ENCODE assay signal across 1 cellular context in genomic region chr11:78290293-78291176, GRCh38.
TF ChIP-seq lines count a peak whose summit lies in the region.

No MANE protein-coding gene starts in this region.

TF ChIP-seq in K562, 482 proteins besides CTCF, POLR2A, EP300 and RAD21 (continued from another document and continues in another):
- TF ChIP-seq, protein P1, sequence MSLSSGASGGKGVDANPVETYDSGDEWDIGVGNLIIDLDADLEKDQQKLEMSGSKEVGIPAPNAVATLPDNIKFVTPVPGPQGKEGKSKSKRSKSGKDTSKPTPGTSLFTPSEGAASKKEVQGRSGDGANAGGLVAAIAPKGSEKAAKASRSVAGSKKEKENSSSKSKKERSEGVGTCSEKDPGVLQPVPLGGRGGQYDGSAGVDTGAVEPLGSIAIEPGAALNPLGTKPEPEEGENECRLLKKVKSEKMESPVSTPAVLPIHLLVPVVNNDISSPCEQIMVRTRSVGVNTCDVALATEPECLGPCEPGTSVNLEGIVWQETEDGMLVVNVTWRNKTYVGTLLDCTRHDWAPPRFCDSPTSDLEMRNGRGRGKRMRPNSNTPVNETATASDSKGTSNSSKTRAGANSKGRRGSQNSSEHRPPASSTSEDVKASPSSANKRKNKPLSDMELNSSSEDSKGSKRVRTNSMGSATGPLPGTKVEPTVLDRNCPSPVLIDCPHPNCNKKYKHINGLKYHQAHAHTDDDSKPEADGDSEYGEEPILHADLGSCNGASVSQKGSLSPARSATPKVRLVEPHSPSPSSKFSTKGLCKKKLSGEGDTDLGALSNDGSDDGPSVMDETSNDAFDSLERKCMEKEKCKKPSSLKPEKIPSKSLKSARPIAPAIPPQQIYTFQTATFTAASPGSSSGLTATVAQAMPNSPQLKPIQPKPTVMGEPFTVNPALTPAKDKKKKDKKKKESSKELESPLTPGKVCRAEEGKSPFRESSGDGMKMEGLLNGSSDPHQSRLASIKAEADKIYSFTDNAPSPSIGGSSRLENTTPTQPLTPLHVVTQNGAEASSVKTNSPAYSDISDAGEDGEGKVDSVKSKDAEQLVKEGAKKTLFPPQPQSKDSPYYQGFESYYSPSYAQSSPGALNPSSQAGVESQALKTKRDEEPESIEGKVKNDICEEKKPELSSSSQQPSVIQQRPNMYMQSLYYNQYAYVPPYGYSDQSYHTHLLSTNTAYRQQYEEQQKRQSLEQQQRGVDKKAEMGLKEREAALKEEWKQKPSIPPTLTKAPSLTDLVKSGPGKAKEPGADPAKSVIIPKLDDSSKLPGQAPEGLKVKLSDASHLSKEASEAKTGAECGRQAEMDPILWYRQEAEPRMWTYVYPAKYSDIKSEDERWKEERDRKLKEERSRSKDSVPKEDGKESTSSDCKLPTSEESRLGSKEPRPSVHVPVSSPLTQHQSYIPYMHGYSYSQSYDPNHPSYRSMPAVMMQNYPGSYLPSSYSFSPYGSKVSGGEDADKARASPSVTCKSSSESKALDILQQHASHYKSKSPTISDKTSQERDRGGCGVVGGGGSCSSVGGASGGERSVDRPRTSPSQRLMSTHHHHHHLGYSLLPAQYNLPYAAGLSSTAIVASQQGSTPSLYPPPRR (CRISPR knock-in tag; IDR thresholded peaks at IDR 0.05; ENCODE audit: borderline replicate concordance) = no peak
- no peak for TF ChIP-seq MBD2 (IDR thresholded peaks at IDR 0.05; ENCODE audit: borderline replicate concordance, low read depth)
- no peak for TF ChIP-seq LARP7 (IDR thresholded peaks at IDR 0.05)
- TF ChIP-seq EWSR1 (IDR thresholded peaks at IDR 0.05; ENCODE audit: borderline replicate concordance, low read depth, partially characterized antibody) = no peak
- no peak for TF ChIP-seq NCOA6 (IDR thresholded peaks at IDR 0.05)
- TF ChIP-seq, protein P2, sequence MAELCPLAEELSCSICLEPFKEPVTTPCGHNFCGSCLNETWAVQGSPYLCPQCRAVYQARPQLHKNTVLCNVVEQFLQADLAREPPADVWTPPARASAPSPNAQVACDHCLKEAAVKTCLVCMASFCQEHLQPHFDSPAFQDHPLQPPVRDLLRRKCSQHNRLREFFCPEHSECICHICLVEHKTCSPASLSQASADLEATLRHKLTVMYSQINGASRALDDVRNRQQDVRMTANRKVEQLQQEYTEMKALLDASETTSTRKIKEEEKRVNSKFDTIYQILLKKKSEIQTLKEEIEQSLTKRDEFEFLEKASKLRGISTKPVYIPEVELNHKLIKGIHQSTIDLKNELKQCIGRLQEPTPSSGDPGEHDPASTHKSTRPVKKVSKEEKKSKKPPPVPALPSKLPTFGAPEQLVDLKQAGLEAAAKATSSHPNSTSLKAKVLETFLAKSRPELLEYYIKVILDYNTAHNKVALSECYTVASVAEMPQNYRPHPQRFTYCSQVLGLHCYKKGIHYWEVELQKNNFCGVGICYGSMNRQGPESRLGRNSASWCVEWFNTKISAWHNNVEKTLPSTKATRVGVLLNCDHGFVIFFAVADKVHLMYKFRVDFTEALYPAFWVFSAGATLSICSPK (IDR thresholded peaks at IDR 0.05; ENCODE audit: borderline replicate concordance) = no peak
- no peak for TF ChIP-seq ZNF12 (CRISPR knock-in tag; IDR thresholded peaks at IDR 0.05)
- no peak for TF ChIP-seq IFI16 (CRISPR knock-in tag; IDR thresholded peaks at IDR 0.05)
- peak; percentile 5; the same call in 1 of the 2 replicates for TF ChIP-seq ZFP1 (CRISPR knock-in tag; IDR thresholded peaks at IDR 0.05)
- TF ChIP-seq RFX1 (IDR thresholded peaks at IDR 0.05) = no peak
- peak; percentile 95 for TF ChIP-seq ZEB2 (IDR thresholded peaks at IDR 0.05)
- TF ChIP-seq IRF2 (CRISPR knock-in tag; IDR thresholded peaks at IDR 0.05) = no peak
- no peak for TF ChIP-seq RBM22 (IDR thresholded peaks at IDR 0.05; ENCODE audit: low read depth, low read length, poor library complexity, severe bottlenecking)
- no peak for TF ChIP-seq LCOR (CRISPR knock-in tag; IDR thresholded peaks at IDR 0.05)
- TF ChIP-seq CTBP1 (IDR thresholded peaks at IDR 0.05; ENCODE audit: borderline replicate concordance) = peak; percentile 96
- no peak for TF ChIP-seq BMI1 (IDR thresholded peaks at IDR 0.05; ENCODE audit: low read length)
- TF ChIP-seq MCM2 (IDR thresholded peaks at IDR 0.05; ENCODE audit: low read depth) = no peak
- no peak for TF ChIP-seq MTA2 (IDR thresholded peaks at IDR 0.05; ENCODE audit: low read depth)
- TF ChIP-seq ZNF695 (CRISPR knock-in tag; IDR thresholded peaks at IDR 0.05) = no peak
- no peak for TF ChIP-seq MCM7 (IDR thresholded peaks at IDR 0.05)
- peak; percentile 73 for TF ChIP-seq NR2C1 (IDR thresholded peaks at IDR 0.05)
- peak; percentile 89 for TF ChIP-seq NR2C1 (tag; IDR thresholded peaks at IDR 0.05)
- TF ChIP-seq MAZ (CRISPR knock-in tag; conservative IDR thresholded peaks at IDR 0.05 in 1 of 2, IDR thresholded peaks at IDR 0.05 in 1 of 2) = peak; percentile 21 to 42; a peak in 2 of 4 replicates
- no peak for TF ChIP-seq TARDBP (IDR thresholded peaks at IDR 0.05)
- no peak for TF ChIP-seq C11orf30 (IDR thresholded peaks at IDR 0.05; ENCODE audit: low read depth)
- no peak for TF ChIP-seq XRCC4 (IDR thresholded peaks at IDR 0.05; ENCODE audit: extremely low read depth, insufficient read depth, insufficient read length)
- TF ChIP-seq THRA (IDR thresholded peaks at IDR 0.05) = no peak
- TF ChIP-seq STAT5A (IDR thresholded peaks at IDR 0.05; ENCODE audit: borderline replicate concordance, low read length) = peak; percentile 63
- TF ChIP-seq PKNOX1 (IDR thresholded peaks at IDR 0.05) = peak; percentile 97
- TF ChIP-seq SRSF9 (IDR thresholded peaks at IDR 0.05; ENCODE audit: borderline replicate concordance, low read depth, low read length) = no peak
- no peak for TF ChIP-seq BRF2 (IDR thresholded peaks at IDR 0.05; ENCODE audit: borderline replicate concordance, insufficient read depth, insufficient read length)
- no peak for TF ChIP-seq KDM4B (IDR thresholded peaks at IDR 0.05; ENCODE audit: borderline replicate concordance in 2 of 2, low read depth in 1 of 2)
- no peak for TF ChIP-seq BRCA1 (IDR thresholded peaks at IDR 0.05)
- no peak for TF ChIP-seq BRCA1 (CRISPR knock-in tag; IDR thresholded peaks at IDR 0.05)
- no peak for TF ChIP-seq NR1H2 (CRISPR knock-in tag; IDR thresholded peaks at IDR 0.05)
- TF ChIP-seq, protein P3, sequence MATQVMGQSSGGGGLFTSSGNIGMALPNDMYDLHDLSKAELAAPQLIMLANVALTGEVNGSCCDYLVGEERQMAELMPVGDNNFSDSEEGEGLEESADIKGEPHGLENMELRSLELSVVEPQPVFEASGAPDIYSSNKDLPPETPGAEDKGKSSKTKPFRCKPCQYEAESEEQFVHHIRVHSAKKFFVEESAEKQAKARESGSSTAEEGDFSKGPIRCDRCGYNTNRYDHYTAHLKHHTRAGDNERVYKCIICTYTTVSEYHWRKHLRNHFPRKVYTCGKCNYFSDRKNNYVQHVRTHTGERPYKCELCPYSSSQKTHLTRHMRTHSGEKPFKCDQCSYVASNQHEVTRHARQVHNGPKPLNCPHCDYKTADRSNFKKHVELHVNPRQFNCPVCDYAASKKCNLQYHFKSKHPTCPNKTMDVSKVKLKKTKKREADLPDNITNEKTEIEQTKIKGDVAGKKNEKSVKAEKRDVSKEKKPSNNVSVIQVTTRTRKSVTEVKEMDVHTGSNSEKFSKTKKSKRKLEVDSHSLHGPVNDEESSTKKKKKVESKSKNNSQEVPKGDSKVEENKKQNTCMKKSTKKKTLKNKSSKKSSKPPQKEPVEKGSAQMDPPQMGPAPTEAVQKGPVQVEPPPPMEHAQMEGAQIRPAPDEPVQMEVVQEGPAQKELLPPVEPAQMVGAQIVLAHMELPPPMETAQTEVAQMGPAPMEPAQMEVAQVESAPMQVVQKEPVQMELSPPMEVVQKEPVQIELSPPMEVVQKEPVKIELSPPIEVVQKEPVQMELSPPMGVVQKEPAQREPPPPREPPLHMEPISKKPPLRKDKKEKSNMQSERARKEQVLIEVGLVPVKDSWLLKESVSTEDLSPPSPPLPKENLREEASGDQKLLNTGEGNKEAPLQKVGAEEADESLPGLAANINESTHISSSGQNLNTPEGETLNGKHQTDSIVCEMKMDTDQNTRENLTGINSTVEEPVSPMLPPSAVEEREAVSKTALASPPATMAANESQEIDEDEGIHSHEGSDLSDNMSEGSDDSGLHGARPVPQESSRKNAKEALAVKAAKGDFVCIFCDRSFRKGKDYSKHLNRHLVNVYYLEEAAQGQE (CRISPR knock-in tag; IDR thresholded peaks at IDR 0.05; ENCODE audit: low read depth) = no peak; the same call in 1 of the 2 replicates
- TF ChIP-seq TRIM28 (IDR thresholded peaks at IDR 0.05) = no peak; the same call in 1 of the 2 replicates
- no peak for TF ChIP-seq BRF1 (IDR thresholded peaks at IDR 0.05; ENCODE audit: borderline replicate concordance, extremely low read depth, insufficient read length)
- no peak for TF ChIP-seq NR2F6 (CRISPR knock-in tag; IDR thresholded peaks at IDR 0.05)
- TF ChIP-seq HMBOX1 (IDR thresholded peaks at IDR 0.05) = peak; percentile 79
- TF ChIP-seq MIER1 (IDR thresholded peaks at IDR 0.05; ENCODE audit: low read depth) = no peak
- peak; percentile 43; the same call in 1 of the 2 replicates for TF ChIP-seq MYNN (IDR thresholded peaks at IDR 0.05)
- TF ChIP-seq MYNN (CRISPR knock-in tag; IDR thresholded peaks at IDR 0.05) = no peak
- TF ChIP-seq ZNF143 (CRISPR knock-in tag; IDR thresholded peaks at IDR 0.05) = no peak
- TF ChIP-seq, protein P4, sequence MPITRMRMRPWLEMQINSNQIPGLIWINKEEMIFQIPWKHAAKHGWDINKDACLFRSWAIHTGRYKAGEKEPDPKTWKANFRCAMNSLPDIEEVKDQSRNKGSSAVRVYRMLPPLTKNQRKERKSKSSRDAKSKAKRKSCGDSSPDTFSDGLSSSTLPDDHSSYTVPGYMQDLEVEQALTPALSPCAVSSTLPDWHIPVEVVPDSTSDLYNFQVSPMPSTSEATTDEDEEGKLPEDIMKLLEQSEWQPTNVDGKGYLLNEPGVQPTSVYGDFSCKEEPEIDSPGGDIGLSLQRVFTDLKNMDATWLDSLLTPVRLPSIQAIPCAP (CRISPR knock-in tag; IDR thresholded peaks at IDR 0.05; ENCODE audit: borderline replicate concordance) = no peak
- TF ChIP-seq ZNF134 (CRISPR knock-in tag; conservative IDR thresholded peaks at IDR 0.05) = no peak
- TF ChIP-seq ZNF408 (CRISPR knock-in tag; IDR thresholded peaks at IDR 0.05; ENCODE audit: low read depth) = no peak
- TF ChIP-seq ZNF507 (tag; conservative IDR thresholded peaks at IDR 0.05) = no peak
- no peak for TF ChIP-seq CHCHD3 (CRISPR knock-in tag; IDR thresholded peaks at IDR 0.05)
- TF ChIP-seq, protein P5, sequence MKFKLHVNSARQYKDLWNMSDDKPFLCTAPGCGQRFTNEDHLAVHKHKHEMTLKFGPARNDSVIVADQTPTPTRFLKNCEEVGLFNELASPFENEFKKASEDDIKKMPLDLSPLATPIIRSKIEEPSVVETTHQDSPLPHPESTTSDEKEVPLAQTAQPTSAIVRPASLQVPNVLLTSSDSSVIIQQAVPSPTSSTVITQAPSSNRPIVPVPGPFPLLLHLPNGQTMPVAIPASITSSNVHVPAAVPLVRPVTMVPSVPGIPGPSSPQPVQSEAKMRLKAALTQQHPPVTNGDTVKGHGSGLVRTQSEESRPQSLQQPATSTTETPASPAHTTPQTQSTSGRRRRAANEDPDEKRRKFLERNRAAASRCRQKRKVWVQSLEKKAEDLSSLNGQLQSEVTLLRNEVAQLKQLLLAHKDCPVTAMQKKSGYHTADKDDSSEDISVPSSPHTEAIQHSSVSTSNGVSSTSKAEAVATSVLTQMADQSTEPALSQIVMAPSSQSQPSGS (CRISPR knock-in tag; IDR thresholded peaks at IDR 0.05) = no peak
- TF ChIP-seq KLF13 (tag; IDR thresholded peaks at IDR 0.05; ENCODE audit: borderline replicate concordance, low read depth) = peak; percentile 46; the same call in 1 of the 2 replicates
- TF ChIP-seq U2AF1 (optimal IDR thresholded peaks at IDR 0.05; ENCODE audit: low read depth, low read length) = no peak
- no peak for TF ChIP-seq HDAC6 (IDR thresholded peaks at IDR 0.05; ENCODE audit: low read depth, low read length)
- no peak for TF ChIP-seq ZNF778 (CRISPR knock-in tag; IDR thresholded peaks at IDR 0.05)
- no peak for TF ChIP-seq SREBF2 (CRISPR knock-in tag; IDR thresholded peaks at IDR 0.05)
- no peak for TF ChIP-seq TFAM (CRISPR knock-in tag; conservative IDR thresholded peaks at IDR 0.05)
- TF ChIP-seq ZNF699 (CRISPR knock-in tag; IDR thresholded peaks at IDR 0.05; ENCODE audit: insufficient replicate concordance) = no peak
- TF ChIP-seq HSF4 (CRISPR knock-in tag; IDR thresholded peaks at IDR 0.05; ENCODE audit: borderline replicate concordance) = peak; percentile 51; the same call in 1 of the 2 replicates
